Comparison of ENCODE assay signal across 8 cellular contexts in genomic region chrX:65596270-65596669, GRCh38.
A peak's percentile ranks its signal among the peaks of the same experiment; 100 is the strongest.
DNase-seq lines count a peak whose midpoint lies in the region; ATAC-seq and TF ChIP-seq lines count a peak whose summit lies in the region.

No MANE protein-coding gene starts in this region.

- H3K4me3 Mint-ChIP-seq in CD8-positive, alpha-beta memory T cell, result peak overlapping the region; percentile 34 to 84 (median 78)

- peak overlapping the region; percentile 71 for H3K27ac ChIP-seq in CD8-positive, alpha-beta memory T cell (ENCODE audit: low read depth, low read length)

- H3K9ac ChIP-seq in Loucy (ENCODE audit: low read depth, low read length, poor library complexity, severe bottlenecking), result peak overlapping the region; percentile 67

- peak overlapping the region; percentile 75 for H3K4me2 ChIP-seq in Loucy (ENCODE audit: low read depth, low read length, poor library complexity, severe bottlenecking)

- no peaks in the 10 kb centered on the region for H3K9me3 Mint-ChIP-seq in CD8-positive, alpha-beta memory T cell

- no peaks in the 10 kb centered on the region for H4K20me1 ChIP-seq in Loucy (ENCODE audit: insufficient read depth, low read length, poor library complexity, severe bottlenecking)

- no peaks in the 10 kb centered on the region for H3F3A ChIP-seq in Loucy (ENCODE audit: low read depth)

- H3K27ac Mint-ChIP-seq in CD8-positive, alpha-beta memory T cell, result peak overlapping the region; percentile 84 to 96 (median 94)

- peaks cover 0 to 5% of the 10 kb centered on the region in 2 donors for H3K27me3 Mint-ChIP-seq in CD8-positive, alpha-beta memory T cell

- H3K27me3 ChIP-seq in CD8-positive, alpha-beta memory T cell (ENCODE audit: insufficient read depth, low read length, poor library complexity, severe bottlenecking), result no peaks in the 10 kb centered on the region
- H3K27me3 ChIP-seq in Loucy (ENCODE audit: insufficient read depth, low read length, poor library complexity, severe bottlenecking), result no peaks in the 10 kb centered on the region

- no peaks in the 10 kb centered on the region for H3K9me3 ChIP-seq in CD8-positive, alpha-beta memory T cell (ENCODE audit: low read length)
- H3K9me3 ChIP-seq in Loucy (ENCODE audit: insufficient read depth, low read depth, low read length), result no peaks in the 10 kb centered on the region

- POLR2A ChIA-PET in CD8-positive, alpha-beta memory T cell (lab: Charles Lee), result interaction anchor here (0.7 to 2.2 kb wide), 5 partner anchors 62 to 110 kb away, joined by 3 to 11 read pairs (median 4); partner anchors contain the start of gene MSN

- H3K4me1 Mint-ChIP-seq in CD8-positive, alpha-beta memory T cell, result peaks cover 54 to 59% (median 58%) of the 10 kb centered on the region in 3 donors

- no peaks in the 10 kb centered on the region for H3K9me2 ChIP-seq in Loucy (replicated peaks; ENCODE audit: low read depth, low read length)

- peaks cover 0 to 4% (median 0%) of the 10 kb centered on the region in 3 donors for H3K36me3 Mint-ChIP-seq in CD8-positive, alpha-beta memory T cell

- peaks cover 54% of the 10 kb centered on the region for H3K4me1 ChIP-seq in CD8-positive, alpha-beta memory T cell (ENCODE audit: insufficient read depth, low read length)
- peaks cover 39% of the 10 kb centered on the region for H3K4me1 ChIP-seq in Loucy (ENCODE audit: insufficient read depth, low read length, poor library complexity, severe bottlenecking)

- ATAC-seq in GM21737 (IDR thresholded peaks at IDR 0.05; ENCODE audit: unreplicated experiment), result peak; percentile 69

- H3K79me2 ChIP-seq in Loucy (ENCODE audit: insufficient read depth, low read length), result no peaks in the 10 kb centered on the region

- peak; percentile 37 to 77 (median 51) for DNase-seq in CD8-positive, alpha-beta memory T cell
- DNase-seq in activated T-cell treated with anti-CD3 and anti-CD28 coated beads for 48 hours (ENCODE audit: low read depth) (peak; percentile 23), fibroblast of the conjunctiva (ENCODE audit: low read depth) (peak; percentile 28), retina (no peak), COLO829 (ENCODE audit: low spot score) (no peak)
- peak; percentile 62 for DNase-seq in stimulated activated CD4-positive, alpha-beta T cell treated with anti-CD3 and anti-CD28 coated beads, Interleukin-1b, Interleukin-23, amount 100 ng/mL, for 48 hours

- TF ChIP-seq CTCF in Loucy (conservative IDR thresholded peaks at IDR 0.05; ENCODE audit: low read length), result no peak

- peak overlapping the region; percentile 50 for H3K4me3 ChIP-seq in CD8-positive, alpha-beta memory T cell (ENCODE audit: low read length)
- H3K4me3 ChIP-seq in Loucy (ENCODE audit: low read length, poor library complexity, severe bottlenecking), result peak overlapping the region; percentile 54

- no peaks in the 10 kb centered on the region for H3K36me3 ChIP-seq in CD8-positive, alpha-beta memory T cell (ENCODE audit: insufficient read depth, low read length)
- no peaks in the 10 kb centered on the region for H3K36me3 ChIP-seq in Loucy (ENCODE audit: insufficient read depth, low read length)

- no peak overlapping the region for H2AFZ ChIP-seq in Loucy (ENCODE audit: low read length)

- CTCF ChIA-PET in CD8-positive, alpha-beta memory T cell (lab: Charles Lee), result interaction anchor here (0.7 to 2.1 kb wide), 5 partner anchors 78 to 506 kb away, joined by 3 to 8 read pairs (median 5); no protein-coding TSS in a partner anchor

Comparison
In these comparisons a context has a peak if more than half of its experiments do, and no peak if none do; other contexts are left out.
1. DNase-seq: peak in CD8-positive, alpha-beta memory T cell (5 of 5), activated T-cell treated with anti-CD3 and anti-CD28 coated beads for 48 hours (single experiment), fibroblast of the conjunctiva (single experiment) and stimulated activated CD4-positive, alpha-beta T cell treated with anti-CD3 and anti-CD28 coated beads, Interleukin-1b, Interleukin-23, amount 100 ng/mL, for 48 hours (single experiment); none in retina (single experiment) and COLO829 (single experiment).